11 cellular contexts compared by ENCODE assay signal in the genomic region with DNA sequence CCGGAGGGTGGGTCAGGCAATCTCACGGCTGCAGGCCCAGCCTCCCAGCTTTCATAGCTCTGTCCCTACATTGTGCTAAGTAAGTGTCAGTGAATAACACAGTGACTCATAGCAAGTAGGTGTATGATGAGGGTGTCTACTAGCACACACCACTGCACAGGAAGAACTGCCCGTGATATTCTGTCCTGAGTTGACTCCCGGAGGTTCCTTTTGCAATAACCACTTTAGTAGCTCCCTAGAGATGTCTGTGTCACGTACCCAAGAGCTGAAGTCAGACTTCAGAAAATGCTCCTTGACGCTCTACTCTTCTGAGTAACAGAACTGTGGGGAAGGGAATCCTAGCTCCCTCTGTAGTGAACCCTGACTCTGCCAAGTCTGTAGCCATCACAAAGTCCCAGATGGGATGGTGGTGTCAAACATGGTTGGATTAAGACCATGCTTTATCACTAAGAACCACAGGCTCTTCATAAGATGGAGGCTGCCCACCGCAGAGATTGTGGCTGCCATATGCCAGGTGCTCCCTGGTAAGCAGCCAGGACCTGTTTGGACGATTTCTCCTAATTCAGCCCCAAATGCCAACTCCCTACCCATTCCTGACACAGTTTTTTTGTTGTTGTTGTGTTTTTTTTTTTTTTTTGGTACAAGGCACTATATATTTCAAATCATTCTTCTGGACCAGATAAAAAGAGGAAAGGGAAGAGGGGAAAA.
DNase-seq lines count a peak whose midpoint lies in the region; ATAC-seq and TF ChIP-seq lines count a peak whose summit lies in the region.
"Had no signal": no experiment of that assay in that cellular context is flagged by ENCODE, and none has a peak within 500 bp of the region (broad histone marks: within the 10 kb centered on the region; RNA-seq: fewer than 3 reads in every experiment).

No MANE protein-coding gene starts in this region.

- no peaks in the 10 kb centered on the region for H3F3A ChIP-seq in SK-N-SH (replicated peaks; ENCODE audit: insufficient read depth)

- H3K27me3 Mint-ChIP-seq in stimulated activated naive CD8-positive, alpha-beta T cell treated with anti-CD3 and anti-CD28 coated beads, Interleukin-15, amount 100 ng/mL, for 72 hours, result peaks cover 18% of the 10 kb centered on the region
- H3K27me3 Mint-ChIP-seq: activated naive CD4-positive, alpha-beta T cell treated with anti-CD3 and anti-CD28 coated beads, Interleukin-2, amount 10 ng/mL, durations not matched to agents 7 days and 5 days had no signal

- H3K36me3 ChIP-seq in SK-N-SH (replicated peaks in 1 of 2; ENCODE audit: control insufficient read depth in 1 of 2, insufficient read depth in 2 of 2, low read length in 1 of 2), result no peaks in the 10 kb centered on the region
- H3K36me3 ChIP-seq in Karpas-422 (ENCODE audit: insufficient read depth, low read length), result no peaks in the 10 kb centered on the region
- H3K36me3 ChIP-seq in suprapubic skin, result no peaks in the 10 kb centered on the region

- peak; percentile 35 for ATAC-seq in SK-N-SH treated with all-trans-retinoic acid at 6 μM for 48 hours
- peak; percentile 53 for ATAC-seq in stimulated activated naive CD8-positive, alpha-beta T cell treated with anti-CD3 and anti-CD28 coated beads, Interleukin-15, amount 100 ng/mL, for 72 hours

- H3K9me2 ChIP-seq in SK-N-SH (no peaks in the 10 kb centered on the region), Karpas-422 (replicated peaks; ENCODE audit: insufficient read depth, low read length) (no peaks in the 10 kb centered on the region)

- H3K4me3 Mint-ChIP-seq in stimulated activated naive CD8-positive, alpha-beta T cell treated with anti-CD3 and anti-CD28 coated beads, Interleukin-15, amount 100 ng/mL, for 72 hours, result no peak overlapping the region
- H3K4me3 Mint-ChIP-seq: activated naive CD4-positive, alpha-beta T cell treated with anti-CD3 and anti-CD28 coated beads, Interleukin-2, amount 10 ng/mL, durations not matched to agents 7 days and 5 days had no signal

- H2AFZ ChIP-seq in SK-N-SH (ENCODE audit: low read depth), result no peak overlapping the region
- H2AFZ ChIP-seq in Karpas-422 (ENCODE audit: low read length), result no peak overlapping the region

- no peaks in the 10 kb centered on the region for H3K79me2 ChIP-seq in SK-N-SH (ENCODE audit: insufficient read depth)
- H3K79me2 ChIP-seq in Karpas-422 (ENCODE audit: low read length), result no peaks in the 10 kb centered on the region

- no peak overlapping the region for H3K27ac Mint-ChIP-seq in stimulated activated naive CD8-positive, alpha-beta T cell treated with anti-CD3 and anti-CD28 coated beads, Interleukin-15, amount 100 ng/mL, for 72 hours
- H3K27ac Mint-ChIP-seq: activated naive CD4-positive, alpha-beta T cell treated with anti-CD3 and anti-CD28 coated beads, Interleukin-2, amount 10 ng/mL, durations not matched to agents 7 days and 5 days had no signal

- H3K27ac ChIP-seq in SK-N-SH (ENCODE audit: low read depth in 2 of 2, low read length in 1 of 2) (no peak overlapping the region), Karpas-422 (ENCODE audit: low read length) (no peak overlapping the region), suprapubic skin (no peak overlapping the region)

- H4K20me1 ChIP-seq in SK-N-SH (ENCODE audit: insufficient read depth), result no peaks in the 10 kb centered on the region
- H4K20me1 ChIP-seq in Karpas-422 (ENCODE audit: insufficient read depth, low read depth, low read length), result no peaks in the 10 kb centered on the region

- TF ChIP-seq CTCF in SK-N-SH (IDR thresholded peaks at IDR 0.05) (no peak), suprapubic skin (IDR thresholded peaks at IDR 0.05) (no peak)

- no peak for TF ChIP-seq POLR2A in suprapubic skin (IDR thresholded peaks at IDR 0.05)

- 86% methylated on average over 8 of the region's 8 CpGs for WGBS in SK-N-SH (ENCODE audit: low lambda C conversion rate)
- WGBS in suprapubic skin, result 62% methylated on average over 8 of the region's 8 CpGs

- DNase-seq in SK-N-SH (no peak), Karpas-422 (peak; percentile 51), fibroblast of gingiva (ENCODE audit: low read depth) (peak; percentile 7), middle frontal gyrus (ENCODE audit: extremely low spot score, low spot score) (no peak), cortex of kidney (lab: John Stamatoyannopoulos, UW) (no peak), suprapubic skin (ENCODE audit: low spot score in 2 of 2) (no peak)
- DNase-seq in stimulated activated naive CD8-positive, alpha-beta T cell treated with anti-CD3 and anti-CD28 coated beads, Interleukin-15, amount 100 ng/mL, for 72 hours, result no peak
- DNase-seq: 8988T; activated naive CD4-positive, alpha-beta T cell treated with anti-CD3 and anti-CD28 coated beads, Interleukin-2, amount 10 ng/mL, durations not matched to agents 7 days and 5 days; NCI-H774 had no signal

- no peaks in the 10 kb centered on the region for H3K27me3 ChIP-seq in SK-N-SH (ENCODE audit: insufficient read depth)
- no peaks in the 10 kb centered on the region for H3K27me3 ChIP-seq in Karpas-422 (ENCODE audit: low read length)
- no peaks in the 10 kb centered on the region for H3K27me3 ChIP-seq in suprapubic skin

- H3K4me1 ChIP-seq in SK-N-SH (ENCODE audit: control insufficient read depth in 1 of 2, insufficient read depth in 2 of 2, low read depth in 1 of 2, low read length in 1 of 2), result peaks cover 0 to 4% of the 10 kb centered on the region in 2 experiments; a peak in 1 of 4 replicates
- peaks cover 8% of the 10 kb centered on the region for H3K4me1 ChIP-seq in Karpas-422 (ENCODE audit: low read length)
- no peaks in the 10 kb centered on the region for H3K4me1 ChIP-seq in suprapubic skin

- H3K4me3 ChIP-seq in SK-N-SH (ENCODE audit: low read depth in 2 of 2, low read length in 1 of 2) (no peak overlapping the region), Karpas-422 (ENCODE audit: low read length) (no peak overlapping the region), suprapubic skin (no peak overlapping the region)

- H3K9me3 Mint-ChIP-seq in stimulated activated naive CD8-positive, alpha-beta T cell treated with anti-CD3 and anti-CD28 coated beads, Interleukin-15, amount 100 ng/mL, for 72 hours, result no peaks in the 10 kb centered on the region
- H3K9me3 Mint-ChIP-seq: activated naive CD4-positive, alpha-beta T cell treated with anti-CD3 and anti-CD28 coated beads, Interleukin-2, amount 10 ng/mL, durations not matched to agents 7 days and 5 days had no signal

- POLR2A ChIA-PET in SK-N-SH (lab: Yijun Ruan, JAX), result no interaction called here

- H3K9me3 ChIP-seq in SK-N-SH (no peaks in the 10 kb centered on the region), Karpas-422 (ENCODE audit: low read length) (no peaks in the 10 kb centered on the region), suprapubic skin (no peaks in the 10 kb centered on the region)

- no peak overlapping the region for H3K9ac ChIP-seq in SK-N-SH
- H3K9ac ChIP-seq in Karpas-422 (ENCODE audit: low read length), result no peak overlapping the region

- no peak for TF ChIP-seq EP300 in SK-N-SH (IDR thresholded peaks at IDR 0.05; ENCODE audit: borderline replicate concordance in 1 of 2, low read depth in 1 of 2, low read length in 1 of 2)
- no peak for TF ChIP-seq EP300 in suprapubic skin (IDR thresholded peaks at IDR 0.05)

- no peaks in the 10 kb centered on the region for H3K4me1 Mint-ChIP-seq in stimulated activated naive CD8-positive, alpha-beta T cell treated with anti-CD3 and anti-CD28 coated beads, Interleukin-15, amount 100 ng/mL, for 72 hours
- H3K4me1 Mint-ChIP-seq: activated naive CD4-positive, alpha-beta T cell treated with anti-CD3 and anti-CD28 coated beads, Interleukin-2, amount 10 ng/mL, durations not matched to agents 7 days and 5 days had no signal

- H3K4me2 ChIP-seq in SK-N-SH, result no peak overlapping the region
- H3K4me2 ChIP-seq in Karpas-422 (ENCODE audit: low read depth, low read length, poor library complexity, severe bottlenecking), result no peak overlapping the region

- no peak for TF ChIP-seq RAD21 in SK-N-SH (IDR thresholded peaks at IDR 0.05; ENCODE audit: low read length)

- CTCF ChIA-PET in SK-N-SH (lab: Yijun Ruan, JAX), result no interaction called here

TF ChIP-seq in SK-N-SH treated with all-trans-retinoic acid at 6 μM for 48 hours, 23 proteins besides CTCF, POLR2A, EP300 and RAD21 (continues in another document):
- TF ChIP-seq GLIS3 (CRISPR knock-in tag; IDR thresholded peaks at IDR 0.05) (no peak), PPARA (CRISPR knock-in tag; IDR thresholded peaks at IDR 0.05; ENCODE audit: borderline replicate concordance) (no peak), OSR1 (CRISPR knock-in tag; IDR thresholded peaks at IDR 0.05) (no peak)
- TF ChIP-seq, protein P1, sequence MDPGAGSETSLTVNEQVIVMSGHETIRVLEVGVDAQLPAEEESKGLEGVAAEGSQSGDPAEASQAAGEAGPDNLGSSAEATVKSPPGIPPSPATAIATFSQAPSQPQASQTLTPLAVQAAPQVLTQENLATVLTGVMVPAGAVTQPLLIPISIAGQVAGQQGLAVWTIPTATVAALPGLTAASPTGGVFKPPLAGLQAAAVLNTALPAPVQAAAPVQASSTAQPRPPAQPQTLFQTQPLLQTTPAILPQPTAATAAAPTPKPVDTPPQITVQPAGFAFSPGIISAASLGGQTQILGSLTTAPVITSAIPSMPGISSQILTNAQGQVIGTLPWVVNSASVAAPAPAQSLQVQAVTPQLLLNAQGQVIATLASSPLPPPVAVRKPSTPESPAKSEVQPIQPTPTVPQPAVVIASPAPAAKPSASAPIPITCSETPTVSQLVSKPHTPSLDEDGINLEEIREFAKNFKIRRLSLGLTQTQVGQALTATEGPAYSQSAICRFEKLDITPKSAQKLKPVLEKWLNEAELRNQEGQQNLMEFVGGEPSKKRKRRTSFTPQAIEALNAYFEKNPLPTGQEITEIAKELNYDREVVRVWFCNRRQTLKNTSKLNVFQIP (CRISPR knock-in tag; IDR thresholded peaks at IDR 0.05; ENCODE audit: borderline replicate concordance, low read depth), result no peak

TF ChIP-seq in SK-N-SH, 30 proteins besides CTCF, POLR2A, EP300 and RAD21 (continues in another document):
- TF ChIP-seq MEF2A (IDR thresholded peaks at IDR 0.05; ENCODE audit: borderline replicate concordance, low read depth) (no peak), ELF1 (IDR thresholded peaks at IDR 0.05) (no peak), NRF1 (IDR thresholded peaks at IDR 0.05; ENCODE audit: low read depth, low read length) (no peak), CHD2 (IDR thresholded peaks at IDR 0.05; ENCODE audit: low read length, partially characterized antibody) (no peak), RCOR1 (IDR thresholded peaks at IDR 0.05; ENCODE audit: low read length) (no peak), YY1 (IDR thresholded peaks at IDR 0.05; ENCODE audit: low read depth) (no peak)
- TF ChIP-seq, protein P2, sequence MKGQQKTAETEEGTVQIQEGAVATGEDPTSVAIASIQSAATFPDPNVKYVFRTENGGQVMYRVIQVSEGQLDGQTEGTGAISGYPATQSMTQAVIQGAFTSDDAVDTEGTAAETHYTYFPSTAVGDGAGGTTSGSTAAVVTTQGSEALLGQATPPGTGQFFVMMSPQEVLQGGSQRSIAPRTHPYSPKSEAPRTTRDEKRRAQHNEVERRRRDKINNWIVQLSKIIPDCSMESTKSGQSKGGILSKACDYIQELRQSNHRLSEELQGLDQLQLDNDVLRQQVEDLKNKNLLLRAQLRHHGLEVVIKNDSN (IDR thresholded peaks at IDR 0.05; ENCODE audit: borderline replicate concordance, low read depth), result no peak

Comparison
In these comparisons a context has a peak if more than half of its experiments do, and no peak if none do; other contexts are left out.
1. DNase-seq: peak in Karpas-422 (single experiment) and fibroblast of gingiva (single experiment); none in SK-N-SH (single experiment), stimulated activated naive CD8-positive, alpha-beta T cell treated with anti-CD3 and anti-CD28 coated beads, Interleukin-15, amount 100 ng/mL, for 72 hours (0 of 2), middle frontal gyrus (single experiment), cortex of kidney (single experiment) and suprapubic skin (0 of 2).